In genomic region chr3:14312375-14312774, GRCh38 we compare ENCODE assay signal across 23 cellular contexts.
"Had no signal": no experiment of that assay in that cellular context is flagged by ENCODE, and none has a peak within 500 bp of the region (broad histone marks: within the 10 kb centered on the region; RNA-seq: fewer than 3 reads in every experiment).

No MANE protein-coding gene starts in this region.

- DNase-seq: activated CD4-positive, alpha-beta memory T cell treated with anti-CD3 and anti-CD28 coated beads for 36 hours; activated CD4-positive, alpha-beta T cell treated with anti-CD3 and anti-CD28 coated beads, Interleukin-2, amount 10 ng/mL, durations not matched to agents 7 days and 5 days; activated CD4-positive, CD25-positive, alpha-beta regulatory T cell; activated CD8-positive, alpha-beta memory T cell treated with anti-CD3 and anti-CD28 coated beads for 24 hours; activated gamma-delta T cell treated with Interleukin-2 at 50 U/mL for 16 hours; activated naive CD4-positive, alpha-beta T cell treated with anti-CD3 and anti-CD28 coated beads, Interleukin-2, amount 10 ng/mL, durations not matched to agents 7 days and 5 days; activated naive CD8-positive, alpha-beta T cell treated with anti-CD3 and anti-CD28 coated beads for 36 hours; activated T-cell treated with anti-CD3 and anti-CD28 coated beads, Interleukin-2, amount 50 U/mL, for 4 hours; brain microvascular endothelial cell; KG1; NCI-H1092; NCI-H1417; NCI-H1694 treated with DMSO at 0.1 percent for 48 hours; NCI-H2029 treated with DMSO at 0.1 percent for 48 hours; NCI-H345; NCI-H510A; NCI-H526 treated with DMSO at 0.1 percent for 48 hours; NCI-H82; NK-92 treated with Interleukin-12 subunit alpha and Interleukin-12 subunit beta, amount 100 ng/mL, for 24 hours; PC-9; SIG-M5; T-helper 17 cell; T-helper 9 cell had no signal

- H3K27ac ChIP-seq: brain microvascular endothelial cell, PC-9 had no signal

- ATAC-seq: activated T-cell treated with anti-CD3 and anti-CD28 coated beads, Interleukin-2, amount 50 U/mL, for 4 hours; T-helper 17 cell had no signal

- H3K36me3 ChIP-seq: brain microvascular endothelial cell had no signal

- H2AFZ ChIP-seq: PC-9 had no signal

- H3K4me2 ChIP-seq: PC-9 had no signal

- H3K4me3 ChIP-seq: PC-9 had no signal
